ENCODE assay signal across 14 cellular contexts in the genomic region with DNA sequence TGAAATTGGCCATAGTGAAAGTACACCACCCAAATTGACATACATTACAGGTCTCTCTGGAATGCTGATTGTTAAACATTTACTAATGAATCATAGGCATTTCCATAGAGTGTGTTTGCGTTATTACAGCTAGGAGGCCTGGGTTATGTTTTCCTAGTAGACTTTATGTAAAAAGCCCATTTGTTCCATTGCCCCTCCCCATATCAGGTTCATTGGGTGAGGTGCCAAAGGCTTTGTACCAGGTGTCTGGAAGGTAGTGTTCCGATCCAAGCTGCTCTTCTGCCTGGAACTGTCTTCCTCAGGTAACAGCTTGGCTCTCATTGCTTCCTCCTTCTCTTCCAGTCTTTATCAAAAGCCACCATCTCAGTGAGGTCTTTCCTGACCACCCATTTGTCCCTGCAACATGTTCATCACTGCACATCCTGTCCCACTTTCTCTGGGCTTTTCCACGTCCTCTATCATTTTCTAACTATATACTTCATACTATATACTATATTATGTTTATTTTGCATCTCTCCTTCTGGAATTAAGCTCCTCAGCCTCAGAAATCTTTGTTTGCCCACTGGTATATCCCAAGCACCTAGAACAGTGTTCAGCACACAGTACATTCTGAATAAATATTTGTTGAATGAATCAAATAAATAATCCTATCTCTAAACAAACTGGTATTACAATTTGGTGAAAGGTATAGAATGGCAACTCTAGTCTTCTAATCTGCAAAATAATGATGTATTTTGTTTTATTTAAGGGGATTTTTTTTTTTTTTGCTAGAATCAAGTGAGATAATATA.
DNase-seq lines count a peak whose midpoint lies in the region; ATAC-seq, FAIRE-seq and TF ChIP-seq lines count a peak whose summit lies in the region.
"Had no signal": no experiment of that assay in that cellular context is flagged by ENCODE, and none has a peak within 500 bp of the region (broad histone marks: within the 10 kb centered on the region; RNA-seq: fewer than 3 reads in every experiment).

No MANE protein-coding gene starts in this region.

- no peak overlapping the region for H3K9ac ChIP-seq in adipocyte (ENCODE audit: low read length)

- peaks cover 27% of the 10 kb centered on the region for H3K4me1 ChIP-seq in A549
- no peaks in the 10 kb centered on the region for H3K4me1 ChIP-seq in adipocyte (ENCODE audit: control insufficient read depth, insufficient read depth, low read length)
- no peaks in the 10 kb centered on the region for H3K4me1 ChIP-seq in effector memory CD4-positive, alpha-beta T cell (ENCODE audit: control insufficient read depth, insufficient read depth, low read length, poor library complexity, severe bottlenecking)
- H3K4me1 ChIP-seq in right atrium auricular region: no peaks in the 10 kb centered on the region
- no peaks in the 10 kb centered on the region for H3K4me1 ChIP-seq in tibial nerve
- H3K4me1 ChIP-seq: HAP-1 had no signal

- POLR2A ChIA-PET in A549 (lab: Yijun Ruan, JAX): no interaction called here

- TF ChIP-seq CTCF in A549 (IDR thresholded peaks at IDR 0.05): no peak
- TF ChIP-seq CTCF in WERI-Rb-1 (IDR thresholded peaks at IDR 0.05; ENCODE audit: low read depth, low read length): no peak
- TF ChIP-seq CTCF in right atrium auricular region (IDR thresholded peaks at IDR 0.05): no peak
- no peak for TF ChIP-seq CTCF in tibial nerve (IDR thresholded peaks at IDR 0.05)

- peak in 1 of 2 experiments; percentile 3; a peak in 1 of 5 replicates for TF ChIP-seq RAD21 in A549 (conservative IDR thresholded peaks at IDR 0.05 in 1 of 2, IDR thresholded peaks at IDR 0.05 in 1 of 2)

- peaks cover 6% of the 10 kb centered on the region for H3K27me3 ChIP-seq in adipocyte (replicated peaks; ENCODE audit: control insufficient read depth, insufficient read depth, low read length)
- H3K27me3 ChIP-seq in WERI-Rb-1 (ENCODE audit: insufficient read depth, low read depth, severe bottlenecking): no peaks in the 10 kb centered on the region
- no peaks in the 10 kb centered on the region for H3K27me3 ChIP-seq in effector memory CD4-positive, alpha-beta T cell (replicated peaks; ENCODE audit: control insufficient read depth, insufficient read depth, low read length, poor library complexity, severe bottlenecking)
- H3K27me3 ChIP-seq in right atrium auricular region: no peaks in the 10 kb centered on the region
- H3K27me3 ChIP-seq in tibial nerve: no peaks in the 10 kb centered on the region

- peak; percentile 97 for FAIRE-seq in A549 (lab: Jason Lieb, UNC)

- TF ChIP-seq EP300 in A549 (IDR thresholded peaks at IDR 0.05) (peak in 1 of 2 experiments; percentile 44; a peak in 1 of 5 replicates), tibial nerve (IDR thresholded peaks at IDR 0.05) (no peak)

- WGBS in A549 (ENCODE audit: missing lambda C conversion rate): 0% methylated on average over 3 of the region's 3 CpGs
- WGBS in tibial nerve, 2 donors: 94% methylated on average over 3 of the region's 3 CpGs

- ATAC-seq in A549: peak; percentile 97 to 98
- ATAC-seq: stimulated activated naive CD8-positive, alpha-beta T cell treated with anti-CD3 and anti-CD28 coated beads, Interleukin-15, amount 100 ng/mL, for 72 hours had no signal

- H3K9me3 ChIP-seq in A549 (no peaks in the 10 kb centered on the region), adipocyte (ENCODE audit: control insufficient read depth, low read length) (no peaks in the 10 kb centered on the region), WERI-Rb-1 (ENCODE audit: severe bottlenecking) (no peaks in the 10 kb centered on the region), right atrium auricular region (no peaks in the 10 kb centered on the region), tibial nerve (no peaks in the 10 kb centered on the region)
- no peaks in the 10 kb centered on the region for H3K9me3 ChIP-seq in effector memory CD4-positive, alpha-beta T cell (ENCODE audit: control insufficient read depth, low read length)
- H3K9me3 ChIP-seq: HAP-1 had no signal

- H3K4me2 ChIP-seq in A549: peak overlapping the region; percentile 73

- H3K4me3 ChIP-seq in A549: peak overlapping the region; percentile 21
- H3K4me3 ChIP-seq in adipocyte (ENCODE audit: low read length): no peak overlapping the region
- H3K4me3 ChIP-seq in WERI-Rb-1 (ENCODE audit: low read depth, low read length): no peak overlapping the region
- H3K4me3 ChIP-seq in effector memory CD4-positive, alpha-beta T cell (ENCODE audit: insufficient read depth, low read depth, low read length, poor library complexity, severe bottlenecking): no peak overlapping the region
- H3K4me3 ChIP-seq in right atrium auricular region: no peak overlapping the region
- H3K4me3 ChIP-seq in tibial nerve: no peak overlapping the region
- H3K4me3 ChIP-seq: HAP-1 had no signal

- DNase-seq in A549 (ENCODE audit: low read depth in 1 of 2, low spot score in 1 of 2) (peak; percentile 61 to 89), HK-2 (ENCODE audit: unreplicated experiment) (peak; percentile 19), adipocyte (ENCODE audit: low read depth) (peak; percentile 37), kidney tubule cell (ENCODE audit: low spot score) (peak; percentile 93), WERI-Rb-1 (no peak), right atrium auricular region (ENCODE audit: low spot score) (no peak), tibial nerve (ENCODE audit: low spot score in 2 of 2) (no peak)
- DNase-seq in effector memory CD4-positive, alpha-beta T cell: no peak
- DNase-seq: activated CD4-positive, alpha-beta T cell treated with anti-CD3 and anti-CD28 coated beads, Interleukin-2, amount 10 ng/mL, durations not matched to agents 7 days and 5 days; NCI-H1930; NCI-H748 treated with DMSO at 0.1 percent for 48 hours; occipital lobe; stimulated activated naive CD8-positive, alpha-beta T cell treated with anti-CD3 and anti-CD28 coated beads, Interleukin-15, amount 100 ng/mL, for 72 hours had no signal

- TF ChIP-seq POLR2A in A549 (IDR thresholded peaks at IDR 0.05; ENCODE audit: low read length) (no peak), tibial nerve (IDR thresholded peaks at IDR 0.05) (no peak)

- CTCF ChIA-PET in A549 (lab: Yijun Ruan, JAX): interaction anchor here (1.1 kb wide), 1 partner anchor 12 kb away, joined by 3 read pairs; no protein-coding TSS in a partner anchor

- no peaks in the 10 kb centered on the region for H3K36me3 ChIP-seq in adipocyte (ENCODE audit: control insufficient read depth, insufficient read depth, low read length, severe bottlenecking)
- no peaks in the 10 kb centered on the region for H3K36me3 ChIP-seq in WERI-Rb-1
- no peaks in the 10 kb centered on the region for H3K36me3 ChIP-seq in effector memory CD4-positive, alpha-beta T cell (ENCODE audit: control insufficient read depth, insufficient read depth, low read length)
- no peaks in the 10 kb centered on the region for H3K36me3 ChIP-seq in right atrium auricular region
- no peaks in the 10 kb centered on the region for H3K36me3 ChIP-seq in tibial nerve
- H3K36me3 ChIP-seq: HAP-1 had no signal

- H3K27ac ChIP-seq in A549 (peak overlapping the region; percentile 74 to 82), WERI-Rb-1 (no peak overlapping the region), right atrium auricular region (no peak overlapping the region), tibial nerve (no peak overlapping the region)
- H3K27ac ChIP-seq in effector memory CD4-positive, alpha-beta T cell (ENCODE audit: insufficient read depth, low read length, poor library complexity, severe bottlenecking): no peak overlapping the region

TF ChIP-seq in A549, 52 proteins besides CTCF, POLR2A, EP300 and RAD21 (continues in another document):
- TF ChIP-seq FOXS1 (CRISPR knock-in tag; IDR thresholded peaks at IDR 0.05) (no peak), ZFP36 (IDR thresholded peaks at IDR 0.05; ENCODE audit: borderline replicate concordance, partially characterized antibody) (no peak), FOSL2 (IDR thresholded peaks at IDR 0.05) (peak; percentile 54; the same call in 1 of the 2 replicates), FOSL2 (CRISPR knock-in tag; IDR thresholded peaks at IDR 0.05) (peak; percentile 93), RNF2 (IDR thresholded peaks at IDR 0.05; ENCODE audit: borderline replicate concordance, low read depth) (no peak), JUN (IDR thresholded peaks at IDR 0.05) (peak; percentile 65 to 74; a peak in 2 of 5 replicates), JUNB (IDR thresholded peaks at IDR 0.05) (peak; percentile 80), SMC3 (IDR thresholded peaks at IDR 0.05) (peak; percentile 22; the same call in 2 of the 3 replicates), ZSCAN20 (CRISPR knock-in tag; IDR thresholded peaks at IDR 0.05) (no peak), HOXA7 (CRISPR knock-in tag; IDR thresholded peaks at IDR 0.05) (no peak), CBX8 (IDR thresholded peaks at IDR 0.05) (no peak), CBX2 (IDR thresholded peaks at IDR 0.05; ENCODE audit: borderline replicate concordance, low read depth) (no peak), FOSB (CRISPR knock-in tag; IDR thresholded peaks at IDR 0.05) (no peak), GATA3 (IDR thresholded peaks at IDR 0.05; ENCODE audit: borderline replicate concordance) (peak; percentile 90), RFX5 (IDR thresholded peaks at IDR 0.05) (no peak), NR3C1 (IDR thresholded peaks at IDR 0.05) (no peak), SREBF2 (IDR thresholded peaks at IDR 0.05) (no peak)
- TF ChIP-seq, protein P1, sequence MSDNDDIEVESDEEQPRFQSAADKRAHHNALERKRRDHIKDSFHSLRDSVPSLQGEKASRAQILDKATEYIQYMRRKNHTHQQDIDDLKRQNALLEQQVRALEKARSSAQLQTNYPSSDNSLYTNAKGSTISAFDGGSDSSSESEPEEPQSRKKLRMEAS (IDR thresholded peaks at IDR 0.05): peak; percentile 34; the same call in 1 of the 2 replicates
- TF ChIP-seq, protein P2, sequence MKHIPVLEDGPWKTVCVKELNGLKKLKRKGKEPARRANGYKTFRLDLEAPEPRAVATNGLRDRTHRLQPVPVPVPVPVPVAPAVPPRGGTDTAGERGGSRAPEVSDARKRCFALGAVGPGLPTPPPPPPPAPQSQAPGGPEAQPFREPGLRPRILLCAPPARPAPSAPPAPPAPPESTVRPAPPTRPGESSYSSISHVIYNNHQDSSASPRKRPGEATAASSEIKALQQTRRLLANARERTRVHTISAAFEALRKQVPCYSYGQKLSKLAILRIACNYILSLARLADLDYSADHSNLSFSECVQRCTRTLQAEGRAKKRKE (CRISPR knock-in tag; IDR thresholded peaks at IDR 0.05; ENCODE audit: low read depth): no peak
- TF ChIP-seq, protein P3, sequence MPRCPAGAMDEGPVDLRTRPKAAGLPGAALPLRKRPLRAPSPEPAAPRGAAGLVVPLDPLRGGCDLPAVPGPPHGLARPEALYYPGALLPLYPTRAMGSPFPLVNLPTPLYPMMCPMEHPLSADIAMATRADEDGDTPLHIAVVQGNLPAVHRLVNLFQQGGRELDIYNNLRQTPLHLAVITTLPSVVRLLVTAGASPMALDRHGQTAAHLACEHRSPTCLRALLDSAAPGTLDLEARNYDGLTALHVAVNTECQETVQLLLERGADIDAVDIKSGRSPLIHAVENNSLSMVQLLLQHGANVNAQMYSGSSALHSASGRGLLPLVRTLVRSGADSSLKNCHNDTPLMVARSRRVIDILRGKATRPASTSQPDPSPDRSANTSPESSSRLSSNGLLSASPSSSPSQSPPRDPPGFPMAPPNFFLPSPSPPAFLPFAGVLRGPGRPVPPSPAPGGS (IDR thresholded peaks at IDR 0.05): no peak

Comparison
In these comparisons a context has a peak if more than half of its experiments do, and no peak if none do; other contexts are left out.
1. DNase-seq: peak in A549 (2 of 2), HK-2 (single experiment), adipocyte (single experiment) and kidney tubule cell (single experiment); none in WERI-Rb-1 (single experiment), effector memory CD4-positive, alpha-beta T cell (0 of 3), right atrium auricular region (single experiment) and tibial nerve (0 of 2).
2. H3K27ac ChIP-seq: peak in A549 (2 of 2); none in WERI-Rb-1 (single experiment), effector memory CD4-positive, alpha-beta T cell (single experiment), right atrium auricular region (0 of 2) and tibial nerve (0 of 4).